In the genomic region with DNA sequence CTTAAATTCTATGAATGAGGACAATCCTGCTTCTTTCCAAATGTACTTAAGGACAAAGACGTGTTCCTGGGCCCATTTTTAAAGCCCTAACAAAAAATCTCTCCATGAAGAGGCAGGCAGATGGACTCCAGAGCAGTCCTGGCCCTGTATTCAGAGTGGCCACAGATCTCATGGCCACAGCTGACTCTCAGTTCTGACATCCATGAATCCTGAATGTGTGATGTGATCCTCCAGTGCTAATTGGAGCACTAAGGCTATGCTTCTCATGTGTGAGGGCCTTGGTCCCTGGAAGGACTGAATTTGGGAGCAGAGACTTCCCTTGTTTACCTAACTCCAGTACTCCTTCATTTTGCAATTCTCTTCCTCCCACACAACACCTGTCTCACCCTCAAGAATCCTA, we compare ENCODE assay signal across 35 cellular contexts.
DNase-seq lines count a peak whose midpoint lies in the region; ATAC-seq, FAIRE-seq and TF ChIP-seq lines count a peak whose summit lies in the region.
"Had no signal": no experiment of that assay in that cellular context is flagged by ENCODE, and none has a peak within 500 bp of the region (broad histone marks: within the 10 kb centered on the region; RNA-seq: fewer than 3 reads in every experiment).

No MANE protein-coding gene starts in this region.

- no peaks in the 10 kb centered on the region for H3K9me3 Mint-ChIP-seq in neural crest cell
- peaks cover 0 to 2% (median 0%) of the 10 kb centered on the region in 11 donors for H3K9me3 Mint-ChIP-seq in naive thymus-derived CD4-positive, alpha-beta T cell
- H3K9me3 Mint-ChIP-seq: CD4-positive, alpha-beta memory T cell; CD4-positive, alpha-beta T cell; CD8-positive, alpha-beta memory T cell; CD8-positive, alpha-beta T cell had no signal

- intact Hi-C loops in esophagus muscularis mucosa (cut with DNase I) = no loop called here
- intact Hi-C loops in dorsolateral prefrontal cortex (cut with DNase I) = no loop called here
- intact Hi-C loops in naive thymus-derived CD4-positive, alpha-beta T cell (cut with micrococcal nuclease) = no loop called here

- H3K36me3 ChIP-seq in bronchial epithelial cell (ENCODE audit: control insufficient read depth, insufficient read depth, low read length) = no peaks in the 10 kb centered on the region
- H3K36me3 ChIP-seq in esophagus muscularis mucosa = no peaks in the 10 kb centered on the region
- no peaks in the 10 kb centered on the region for H3K36me3 ChIP-seq in naive thymus-derived CD4-positive, alpha-beta T cell (ENCODE audit: control insufficient read depth in 2 of 3, insufficient read depth in 3 of 3, low read length in 3 of 3)
- H3K36me3 ChIP-seq: BE2C; BLaER1; BLaER1 treated with 17β-estradiol and CSF1 and Interleukin-3, amounts not matched to agents 10 nM and 100 nM had no signal

- no peak for TF ChIP-seq POLR2A in esophagus muscularis mucosa (IDR thresholded peaks at IDR 0.05; ENCODE audit: low read depth)

- H3K4me3 ChIP-seq in bronchial epithelial cell (ENCODE audit: low read depth, low read length) (no peak overlapping the region), esophagus muscularis mucosa (no peak overlapping the region), dorsolateral prefrontal cortex (no peak overlapping the region)
- H3K4me3 ChIP-seq in naive thymus-derived CD4-positive, alpha-beta T cell (ENCODE audit: low read length) = no peak overlapping the region
- H3K4me3 ChIP-seq: A549; BLaER1; BLaER1 treated with 17β-estradiol and CSF1 and Interleukin-3, amounts not matched to agents 10 nM and 100 nM had no signal

- no peaks in the 10 kb centered on the region for H3K4me1 ChIP-seq in esophagus muscularis mucosa
- no peaks in the 10 kb centered on the region for H3K4me1 ChIP-seq in naive thymus-derived CD4-positive, alpha-beta T cell (ENCODE audit: control insufficient read depth in 2 of 2, insufficient read depth in 2 of 2, low read length in 2 of 2)
- H3K4me1 ChIP-seq: A549; BE2C; BLaER1; BLaER1 treated with 17β-estradiol and CSF1 and Interleukin-3, amounts not matched to agents 10 nM and 100 nM; Caco-2 had no signal

- H3K27ac ChIP-seq in esophagus muscularis mucosa (replicated peaks in 1 of 4) = no peak overlapping the region
- H3K27ac ChIP-seq in dorsolateral prefrontal cortex = peak overlapping the region in 2 of 59 donors; percentile 17 to 23
- no peak overlapping the region for H3K27ac ChIP-seq in naive thymus-derived CD4-positive, alpha-beta T cell (ENCODE audit: low read depth, low read length)
- H3K27ac ChIP-seq: 22Rv1; A549; BLaER1; BLaER1 treated with 17β-estradiol and CSF1 and Interleukin-3, amounts not matched to agents 10 nM and 100 nM; C4-2B had no signal

- H3K27me3 Mint-ChIP-seq in neural crest cell (ENCODE audit: low read depth) = no peaks in the 10 kb centered on the region
- peaks cover 0 to 6% (median 0%) of the 10 kb centered on the region in 5 donors for H3K27me3 Mint-ChIP-seq in naive thymus-derived CD4-positive, alpha-beta T cell
- H3K27me3 Mint-ChIP-seq: B cell; CD4-positive, alpha-beta T cell; CD4-positive, CD25-positive, alpha-beta regulatory T cell had no signal

- POLR2A ChIA-PET in naive thymus-derived CD4-positive, alpha-beta T cell (lab: Charles Lee) = no interaction called here

- DNase-seq in bronchial epithelial cell (ENCODE audit: low read depth) (no peak), esophagus muscularis mucosa (ENCODE audit: extremely low spot score) (peak; percentile 90), neural crest cell (ENCODE audit: low read depth, low spot score) (no peak), NOMO-1 treated with DMSO at 0.1 percent for 48 hours (lab: John Stamatoyannopoulos, UW; ENCODE audit: unreplicated experiment) (no peak), dorsolateral prefrontal cortex (no peak)
- DNase-seq in naive thymus-derived CD4-positive, alpha-beta T cell = no peak
- DNase-seq: 8988T; ACHN; AML-193; BE2C; C1 segment of cervical spinal cord; Caco-2; Calu3; CD4-positive, alpha-beta memory T cell; CD4-positive, alpha-beta T cell; CD4-positive, CD25-positive, alpha-beta regulatory T cell; CD8-positive, alpha-beta memory T cell; CD8-positive, alpha-beta T cell; COR-L47; DMS 273 treated with DMSO at 0.1 percent for 48 hours; DMS153; DMS53; DMS79; DMS79 treated with DMSO at 0.1 percent for 48 hours; DND-41; EL had no signal

- peak overlapping the region; percentile 58 for H3K27ac Mint-ChIP-seq in neural crest cell (ENCODE audit: unreplicated experiment)
- no peak overlapping the region for H3K27ac Mint-ChIP-seq in naive thymus-derived CD4-positive, alpha-beta T cell
- H3K27ac Mint-ChIP-seq: B cell; CD14-positive monocyte; CD4-positive, alpha-beta memory T cell; CD4-positive, alpha-beta T cell; CD4-positive, CD25-positive, alpha-beta regulatory T cell; CD8-positive, alpha-beta memory T cell; CD8-positive, alpha-beta T cell had no signal

- CTCF ChIA-PET in naive thymus-derived CD4-positive, alpha-beta T cell (lab: Charles Lee) = no interaction called here

- H3K9me3 ChIP-seq in esophagus muscularis mucosa = no peaks in the 10 kb centered on the region
- no peaks in the 10 kb centered on the region for H3K9me3 ChIP-seq in naive thymus-derived CD4-positive, alpha-beta T cell (ENCODE audit: control insufficient read depth in 2 of 3, low read length in 3 of 3)
- H3K9me3 ChIP-seq: A549; BE2C; BLaER1; BLaER1 treated with 17β-estradiol and CSF1 and Interleukin-3, amounts not matched to agents 10 nM and 100 nM; Caco-2 had no signal

- TF ChIP-seq CTCF in bronchial epithelial cell (IDR thresholded peaks at IDR 0.05; ENCODE audit: insufficient read depth, low read length, severe bottlenecking) (no peak), esophagus muscularis mucosa (IDR thresholded peaks at IDR 0.05) (no peak), neural crest cell (conservative IDR thresholded peaks at IDR 0.05) (no peak), dorsolateral prefrontal cortex (IDR thresholded peaks at IDR 0.05 in 54 of 56, conservative IDR thresholded peaks at IDR 0.05 in 2 of 56; ENCODE audit: low read depth in 1 of 56, partially characterized antibody in 56 of 56) (no peak)

- TF ChIP-seq EP300 in esophagus muscularis mucosa (IDR thresholded peaks at IDR 0.05) = no peak

- H3K27me3 ChIP-seq in bronchial epithelial cell (ENCODE audit: control insufficient read depth, insufficient read depth, low read length) (no peaks in the 10 kb centered on the region), esophagus muscularis mucosa (no peaks in the 10 kb centered on the region), dorsolateral prefrontal cortex (no peaks in the 10 kb centered on the region)
- H3K27me3 ChIP-seq in naive thymus-derived CD4-positive, alpha-beta T cell (ENCODE audit: control insufficient read depth in 2 of 2, insufficient read depth in 2 of 2, low read length in 2 of 2) = no peaks in the 10 kb centered on the region
- H3K27me3 ChIP-seq: BE2C; BLaER1; BLaER1 treated with 17β-estradiol and CSF1 and Interleukin-3, amounts not matched to agents 10 nM and 100 nM had no signal

- no peak for ATAC-seq in naive thymus-derived CD4-positive, alpha-beta T cell
- ATAC-seq: A549; CD8-positive, alpha-beta T cell had no signal

- H3K4me1 Mint-ChIP-seq in neural crest cell = no peaks in the 10 kb centered on the region
- no peaks in the 10 kb centered on the region for H3K4me1 Mint-ChIP-seq in naive thymus-derived CD4-positive, alpha-beta T cell
- H3K4me1 Mint-ChIP-seq: B cell; CD14-positive monocyte; CD4-positive, alpha-beta memory T cell; CD4-positive, CD25-positive, alpha-beta regulatory T cell; CD8-positive, alpha-beta memory T cell had no signal

- H3K36me3 Mint-ChIP-seq in neural crest cell (ENCODE audit: low read depth) = no peaks in the 10 kb centered on the region
- H3K36me3 Mint-ChIP-seq in naive thymus-derived CD4-positive, alpha-beta T cell = no peaks in the 10 kb centered on the region
- H3K36me3 Mint-ChIP-seq: CD14-positive monocyte; CD4-positive, alpha-beta memory T cell; CD4-positive, CD25-positive, alpha-beta regulatory T cell; CD8-positive, alpha-beta memory T cell; CD8-positive, alpha-beta T cell had no signal

- WGBS in esophagus muscularis mucosa = 94% methylated on average over 1 of the region's 1 CpG

- FAIRE-seq in bronchial epithelial cell (lab: Jason Lieb, UNC) = peak; percentile 64
- FAIRE-seq: A204.1, A549, D721Med had no signal

- H3K4me3 Mint-ChIP-seq in neural crest cell = no peak overlapping the region
- H3K4me3 Mint-ChIP-seq in naive thymus-derived CD4-positive, alpha-beta T cell = no peak overlapping the region
- H3K4me3 Mint-ChIP-seq: B cell; CD14-positive monocyte; CD4-positive, alpha-beta memory T cell; CD4-positive, alpha-beta T cell; CD4-positive, CD25-positive, alpha-beta regulatory T cell; CD8-positive, alpha-beta memory T cell; CD8-positive, alpha-beta T cell had no signal
